Comparison of ENCODE assay signal across 19 cellular contexts in the genomic region with DNA sequence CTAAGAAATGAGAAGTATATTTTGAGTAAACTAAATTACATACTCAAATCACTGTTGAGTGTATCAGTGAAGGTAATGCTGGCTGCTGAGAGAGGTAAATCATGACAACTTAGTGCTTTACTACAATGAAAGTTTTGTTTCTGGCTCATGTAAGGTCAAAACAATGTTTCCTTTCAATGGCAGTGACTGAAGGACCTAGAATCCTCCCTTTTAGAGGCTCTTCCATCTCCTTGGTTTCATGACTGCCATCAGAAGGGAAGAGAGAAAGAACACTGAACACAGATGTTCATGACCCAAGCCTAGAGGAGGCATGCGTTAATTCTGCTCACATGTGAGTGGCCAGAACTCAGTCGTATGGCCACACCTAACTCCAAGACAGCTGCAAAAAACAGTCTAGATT.
DNase-seq lines count a peak whose midpoint lies in the region; ATAC-seq and TF ChIP-seq lines count a peak whose summit lies in the region.
"Had no signal": no experiment of that assay in that cellular context is flagged by ENCODE, and none has a peak within 500 bp of the region (broad histone marks: within the 10 kb centered on the region; RNA-seq: fewer than 3 reads in every experiment).

No MANE protein-coding gene starts in this region.

- peak overlapping the region; percentile 58 for H3K27ac ChIP-seq in AG04450 (ENCODE audit: low read depth, low read length)
- H3K27ac ChIP-seq in PC-3 (ENCODE audit: low read length), result peak overlapping the region; percentile 9
- no peak overlapping the region for H3K27ac ChIP-seq in OCI-LY7 (ENCODE audit: low read depth, low read length, poor library complexity, severe bottlenecking)
- H3K27ac ChIP-seq: hepatocyte, right atrium auricular region had no signal

- H3K36me3 Mint-ChIP-seq in chondrocyte (ENCODE audit: low read depth) (no peaks in the 10 kb centered on the region), neural crest cell (ENCODE audit: low read depth) (peaks cover 10% of the 10 kb centered on the region), progenitor cell of endocrine pancreas (ENCODE audit: insufficient read depth) (no peaks in the 10 kb centered on the region)

- no peaks in the 10 kb centered on the region for H3K79me2 ChIP-seq in PC-3 (ENCODE audit: low read length)
- H3K79me2 ChIP-seq in OCI-LY7 (ENCODE audit: insufficient read depth, low read depth, low read length), result no peaks in the 10 kb centered on the region
- H3K79me2 ChIP-seq: hepatocyte had no signal

- no peak for DNase-seq in AG04450 (ENCODE audit: low read depth, low spot score)
- DNase-seq in PC-3, result peak; percentile 19
- no peak for DNase-seq in chondrocyte (ENCODE audit: low spot score)
- DNase-seq in neural crest cell (ENCODE audit: low read depth, low spot score), result no peak
- DNase-seq in OCI-LY7 (ENCODE audit: low spot score), result no peak
- DNase-seq in progenitor cell of endocrine pancreas (ENCODE audit: low spot score, unreplicated experiment), result no peak
- DNase-seq in HuH-7 (ENCODE audit: low spot score), result no peak
- DNase-seq: activated CD4-positive, alpha-beta T cell treated with anti-CD3 and anti-CD28 coated beads for 4 hours; activated CD8-positive, alpha-beta memory T cell treated with anti-CD3 and anti-CD28 coated beads, Interleukin-2, amount 10 ng/mL, durations not matched to agents 7 days and 5 days; activated naive CD8-positive, alpha-beta T cell treated with anti-CD3 and anti-CD28 coated beads, Interleukin-2, amount 10 ng/mL, durations not matched to agents 7 days and 5 days; CD4-positive, CD25-positive, alpha-beta regulatory T cell; cortex of kidney; NCI-H1930; NCI-H2227 treated with DMSO at 0.1 percent for 48 hours; occipital lobe; substantia nigra had no signal

- H3K36me3 ChIP-seq in PC-3 (ENCODE audit: low read depth, low read length) (no peaks in the 10 kb centered on the region), OCI-LY7 (ENCODE audit: insufficient read depth, low read length) (no peaks in the 10 kb centered on the region)
- H3K36me3 ChIP-seq: right atrium auricular region had no signal

- no peaks in the 10 kb centered on the region for H3F3A ChIP-seq in PC-3 (ENCODE audit: low read length, unreplicated experiment)

- H3K4me3 ChIP-seq in AG04450 (ENCODE audit: low read depth, low read length) (no peak overlapping the region), PC-3 (ENCODE audit: low read length) (no peak overlapping the region), OCI-LY7 (ENCODE audit: low read depth, low read length, poor library complexity, severe bottlenecking) (no peak overlapping the region)
- H3K4me3 ChIP-seq: hepatocyte, right atrium auricular region had no signal

- H3K27ac Mint-ChIP-seq in chondrocyte (ENCODE audit: unreplicated experiment), result peak overlapping the region; percentile 55
- peak overlapping the region; percentile 43 for H3K27ac Mint-ChIP-seq in neural crest cell (ENCODE audit: unreplicated experiment)
- H3K27ac Mint-ChIP-seq in progenitor cell of endocrine pancreas, result no peak overlapping the region
- H3K27ac Mint-ChIP-seq: activated CD8-positive, alpha-beta memory T cell treated with anti-CD3 and anti-CD28 coated beads, Interleukin-2, amount 10 ng/mL, durations not matched to agents 7 days and 5 days; activated naive CD8-positive, alpha-beta T cell treated with anti-CD3 and anti-CD28 coated beads, Interleukin-2, amount 10 ng/mL, durations not matched to agents 7 days and 5 days; CD4-positive, CD25-positive, alpha-beta regulatory T cell had no signal

- no peak for TF ChIP-seq CTCF in AG04450 (IDR thresholded peaks at IDR 0.05; ENCODE audit: low read depth, low read length)
- TF ChIP-seq CTCF in PC-3 (conservative IDR thresholded peaks at IDR 0.05; ENCODE audit: low read depth, low read length), result no peak
- no peak for TF ChIP-seq CTCF in chondrocyte (IDR thresholded peaks at IDR 0.05)
- TF ChIP-seq CTCF in neural crest cell (conservative IDR thresholded peaks at IDR 0.05), result no peak
- no peak for TF ChIP-seq CTCF in OCI-LY7 (conservative IDR thresholded peaks at IDR 0.05; ENCODE audit: low read length)
- TF ChIP-seq CTCF in progenitor cell of endocrine pancreas (IDR thresholded peaks at IDR 0.05; ENCODE audit: unreplicated experiment), result no peak

- POLR2A ChIA-PET in AG04450 (lab: Yijun Ruan, JAX) (no interaction called here), PC-3 (lab: Charles Lee; ENCODE audit: unreplicated experiment) (no interaction called here), OCI-LY7 (lab: Charles Lee) (no interaction called here)

- H3K4me1 ChIP-seq in PC-3 (ENCODE audit: insufficient read depth, low read length) (peaks cover 29% of the 10 kb centered on the region), OCI-LY7 (ENCODE audit: insufficient read depth, low read length, poor library complexity, severe bottlenecking) (no peaks in the 10 kb centered on the region)
- H3K4me1 ChIP-seq: right atrium auricular region had no signal

- H3K4me3 Mint-ChIP-seq in chondrocyte (ENCODE audit: unreplicated experiment) (peak overlapping the region; percentile 5), neural crest cell (peak overlapping the region; percentile 13), progenitor cell of endocrine pancreas (ENCODE audit: low read depth) (no peak overlapping the region)
- H3K4me3 Mint-ChIP-seq: activated CD8-positive, alpha-beta memory T cell treated with anti-CD3 and anti-CD28 coated beads, Interleukin-2, amount 10 ng/mL, durations not matched to agents 7 days and 5 days; activated naive CD8-positive, alpha-beta T cell treated with anti-CD3 and anti-CD28 coated beads, Interleukin-2, amount 10 ng/mL, durations not matched to agents 7 days and 5 days; CD4-positive, CD25-positive, alpha-beta regulatory T cell had no signal

- BruUV-seq in PC-3 (replicated peaks; lab: Mats Ljungman, UMichigan) (no TSS peak), OCI-LY7 (replicated peaks; lab: Mats Ljungman, UMichigan) (no TSS peak)

- H3K27me3 ChIP-seq in AG04450 (ENCODE audit: control insufficient read depth, insufficient read depth, low read length) (no peaks in the 10 kb centered on the region), PC-3 (ENCODE audit: low read length) (no peaks in the 10 kb centered on the region)
- H3K27me3 ChIP-seq: hepatocyte, right atrium auricular region had no signal

- H3K9me3 ChIP-seq in AG04450 (ENCODE audit: control insufficient read depth, insufficient read depth, low read length) (no peaks in the 10 kb centered on the region), PC-3 (ENCODE audit: low read length) (no peaks in the 10 kb centered on the region), OCI-LY7 (ENCODE audit: low read length) (no peaks in the 10 kb centered on the region)
- H3K9me3 ChIP-seq: right atrium auricular region had no signal

- H3K4me2 ChIP-seq in PC-3 (ENCODE audit: low read length) (peak overlapping the region; percentile 39), OCI-LY7 (ENCODE audit: low read length) (no peak overlapping the region)
- H3K4me2 ChIP-seq: hepatocyte had no signal

- H3K9me2 ChIP-seq in PC-3 (replicated peaks; ENCODE audit: low read length) (no peaks in the 10 kb centered on the region), OCI-LY7 (ENCODE audit: insufficient read depth, low read length) (no peaks in the 10 kb centered on the region)

- CTCF ChIA-PET in AG04450 (lab: Charles Lee), result no interaction called here
- CTCF ChIA-PET in PC-3 (lab: Charles Lee), result no interaction called here
- CTCF ChIA-PET in OCI-LY7 (lab: Charles Lee; ENCODE audit: unreplicated experiment), result no interaction called here

- H3K9me3 Mint-ChIP-seq in chondrocyte (ENCODE audit: low read depth) (no peaks in the 10 kb centered on the region), neural crest cell (peaks cover 2% of the 10 kb centered on the region), progenitor cell of endocrine pancreas (ENCODE audit: low read depth) (no peaks in the 10 kb centered on the region)
- H3K9me3 Mint-ChIP-seq: CD4-positive, CD25-positive, alpha-beta regulatory T cell had no signal

- H3K4me1 Mint-ChIP-seq in chondrocyte (ENCODE audit: low read depth), result peaks cover 67% of the 10 kb centered on the region
- peaks cover 50% of the 10 kb centered on the region for H3K4me1 Mint-ChIP-seq in neural crest cell
- peaks cover 1% of the 10 kb centered on the region for H3K4me1 Mint-ChIP-seq in progenitor cell of endocrine pancreas (ENCODE audit: low read depth)
- H3K4me1 Mint-ChIP-seq: activated naive CD8-positive, alpha-beta T cell treated with anti-CD3 and anti-CD28 coated beads, Interleukin-2, amount 10 ng/mL, durations not matched to agents 7 days and 5 days had no signal

- ATAC-seq in PC-3 (peak; percentile 21; the same call in 1 of the 2 replicates), GM18517 (IDR thresholded peaks at IDR 0.05; ENCODE audit: unreplicated experiment) (no peak)
- ATAC-seq: activated CD8-positive, alpha-beta memory T cell treated with anti-CD3 and anti-CD28 coated beads, Interleukin-2, amount 10 ng/mL, durations not matched to agents 7 days and 5 days had no signal

- H3K9ac ChIP-seq in PC-3 (ENCODE audit: low read length), result no peak overlapping the region

- H4K20me1 ChIP-seq in PC-3 (ENCODE audit: low read length) (no peaks in the 10 kb centered on the region), OCI-LY7 (ENCODE audit: insufficient read depth, low read length) (no peaks in the 10 kb centered on the region)

- H3K27me3 Mint-ChIP-seq in chondrocyte (ENCODE audit: low read depth) (no peaks in the 10 kb centered on the region), neural crest cell (ENCODE audit: low read depth) (no peaks in the 10 kb centered on the region), progenitor cell of endocrine pancreas (no peaks in the 10 kb centered on the region)
- H3K27me3 Mint-ChIP-seq: activated CD8-positive, alpha-beta memory T cell treated with anti-CD3 and anti-CD28 coated beads, Interleukin-2, amount 10 ng/mL, durations not matched to agents 7 days and 5 days; activated naive CD8-positive, alpha-beta T cell treated with anti-CD3 and anti-CD28 coated beads, Interleukin-2, amount 10 ng/mL, durations not matched to agents 7 days and 5 days; CD4-positive, CD25-positive, alpha-beta regulatory T cell had no signal

- intact Hi-C loops in PC-3 (cut with micrococcal nuclease), result loop anchor here (10.0 kb wide), 1 partner anchor 295 kb away; no protein-coding TSS in a partner anchor
- intact Hi-C loops in OCI-LY7 (cut with micrococcal nuclease; ENCODE audit: unreplicated experiment), result no loop called here

- H2AFZ ChIP-seq in PC-3 (ENCODE audit: low read length) (no peak overlapping the region), OCI-LY7 (ENCODE audit: low read length) (no peak overlapping the region)
- H2AFZ ChIP-seq: hepatocyte had no signal
